Comparison of ENCODE assay signal across 8 cellular contexts in genomic region chr19:44051654-44052402, GRCh38. TPM values are rescaled to one million over a fixed set of nuclear protein-coding genes. Genes with fewer than 3 reads are reported as not detected.
DNase-seq lines count a peak whose midpoint lies in the region; ATAC-seq and TF ChIP-seq lines count a peak whose summit lies in the region.

ZNF223 (plus strand) TSS chr19:44052036; CDS start chr19:44055177, 3,141 bp downstream.

- peaks cover 9% of the 10 kb centered on the region; the same call in 1 of the 2 replicates for H3K27me3 ChIP-seq in iPS-20b (ENCODE audit: insufficient read depth, low read length)
- H3K27me3 ChIP-seq in gastrocnemius medialis, result peaks cover 0 to 25% (median 5%) of the 10 kb centered on the region in 3 donors

- H3K36me3 ChIP-seq in iPS-20b (ENCODE audit: insufficient read depth, low read depth, low read length) (peaks cover 8% of the 10 kb centered on the region), gastrocnemius medialis (peaks cover 5 to 25% of the 10 kb centered on the region in 2 donors)

- in situ Hi-C loops in gastrocnemius medialis (cut with MboI; ENCODE audit: low sequenced_read_pairs in 4 of 4), result loop anchor here in 1 of 4 donors (10.0 kb wide), 2 partner anchors 47 to 93 kb away; partner anchors contain the start of genes ZNF230 and ZNF234

- DNase-seq in CMK (ENCODE audit: low read depth) (peak; percentile 79), HCEC 1CT (peak; percentile 93), NCI-H2171 (lab: John Stamatoyannopoulos, UW) (peak; percentile 95), gastrocnemius medialis (peak; percentile 94)
- DNase-seq in activated CD4-positive, CD25-positive, alpha-beta regulatory T cell (lab: John Stamatoyannopoulos, UW), result peak; percentile 12 to 35 (median 16)
- DNase-seq in central memory CD8-positive, alpha-beta T cell (ENCODE audit: low spot score in 2 of 2), result no peak

- TF ChIP-seq CTCF in gastrocnemius medialis (IDR thresholded peaks at IDR 0.05 in 4 of 5, conservative IDR thresholded peaks at IDR 0.05 in 1 of 5), result no peak

- H3K4me3 ChIP-seq in iPS-20b (ENCODE audit: low read length) (peak within 1 kb of the TSS; percentile 94), gastrocnemius medialis (peak within 1 kb of the TSS; percentile 72 to 84 (median 81))

- peak within 1 kb of the TSS; percentile 81 for H3K9ac ChIP-seq in iPS-20b (ENCODE audit: low read depth, low read length)

- H3K36me3 Mint-ChIP-seq in central memory CD8-positive, alpha-beta T cell (ENCODE audit: insufficient read depth), result peaks cover 3% of the 10 kb centered on the region

- H3K4me1 ChIP-seq in iPS-20b (ENCODE audit: insufficient read depth, low read length), result no peaks in the 10 kb centered on the region
- peaks cover 12 to 18% of the 10 kb centered on the region in 2 donors for H3K4me1 ChIP-seq in gastrocnemius medialis

- peaks cover 30% of the 10 kb centered on the region; the same call in 1 of the 2 replicates for H3K9me3 ChIP-seq in iPS-20b (ENCODE audit: insufficient read depth, low read depth, low read length)
- peaks cover 0 to 16% (median 3%) of the 10 kb centered on the region in 3 donors for H3K9me3 ChIP-seq in gastrocnemius medialis

- intact Hi-C loops in gastrocnemius medialis (cut with DNase I; ENCODE audit: low total_unique reads), result loop anchor here (1.0 to 10.0 kb wide), 10 partner anchors 20 to 305 kb away; partner anchors contain the start of genes ZNF112, ZNF155, ZNF221 and ZNF222

- TF ChIP-seq POLR2A in gastrocnemius medialis (IDR thresholded peaks at IDR 0.05), result no peak

- H3K27ac ChIP-seq in iPS-20b (ENCODE audit: low read length) (no peak within 1 kb of the TSS), gastrocnemius medialis (peak within 1 kb of the TSS; percentile 73 to 81 (median 78))

- no peak within 1 kb of the TSS for H3K27ac Mint-ChIP-seq in central memory CD8-positive, alpha-beta T cell (ENCODE audit: low read depth)

- H3K4me3 Mint-ChIP-seq in central memory CD8-positive, alpha-beta T cell, result peak within 1 kb of the TSS; percentile 86

- ATAC-seq in central memory CD8-positive, alpha-beta T cell (replicated peaks; ENCODE audit: extremely low read depth, poor library complexity, severe bottlenecking), result peak; percentile 36
- ATAC-seq in gastrocnemius medialis (peak; percentile 100), GM19351 (IDR thresholded peaks at IDR 0.05; ENCODE audit: unreplicated experiment) (no peak)

- H3K4me1 Mint-ChIP-seq in central memory CD8-positive, alpha-beta T cell, result peaks cover 11% of the 10 kb centered on the region

- H3K9me3 Mint-ChIP-seq in central memory CD8-positive, alpha-beta T cell, result peaks cover 17% of the 10 kb centered on the region

- peaks cover 58% of the 10 kb centered on the region for H3K27me3 Mint-ChIP-seq in central memory CD8-positive, alpha-beta T cell

RNA-seq across cellular contexts. Expression of gene ZNF223, which starts in this region (rescaled TPM):
- total RNA-seq in gastrocnemius medialis, result 1 to 10 TPM in 1 of 4 donors, under 1 TPM in 2, not detected in 1; 0.56 to 3.0 (median 0.91) TPM

Comparison
In these comparisons a context has a peak if more than half of its experiments do, and no peak if none do; other contexts are left out.
1. DNase-seq: peak in CMK (single experiment), HCEC 1CT (single experiment), NCI-H2171 (single experiment), activated CD4-positive, CD25-positive, alpha-beta regulatory T cell (4 of 4) and gastrocnemius medialis (2 of 2); none in central memory CD8-positive, alpha-beta T cell (0 of 2).